ENCODE assay signal across 1 cellular context in the genomic region with DNA sequence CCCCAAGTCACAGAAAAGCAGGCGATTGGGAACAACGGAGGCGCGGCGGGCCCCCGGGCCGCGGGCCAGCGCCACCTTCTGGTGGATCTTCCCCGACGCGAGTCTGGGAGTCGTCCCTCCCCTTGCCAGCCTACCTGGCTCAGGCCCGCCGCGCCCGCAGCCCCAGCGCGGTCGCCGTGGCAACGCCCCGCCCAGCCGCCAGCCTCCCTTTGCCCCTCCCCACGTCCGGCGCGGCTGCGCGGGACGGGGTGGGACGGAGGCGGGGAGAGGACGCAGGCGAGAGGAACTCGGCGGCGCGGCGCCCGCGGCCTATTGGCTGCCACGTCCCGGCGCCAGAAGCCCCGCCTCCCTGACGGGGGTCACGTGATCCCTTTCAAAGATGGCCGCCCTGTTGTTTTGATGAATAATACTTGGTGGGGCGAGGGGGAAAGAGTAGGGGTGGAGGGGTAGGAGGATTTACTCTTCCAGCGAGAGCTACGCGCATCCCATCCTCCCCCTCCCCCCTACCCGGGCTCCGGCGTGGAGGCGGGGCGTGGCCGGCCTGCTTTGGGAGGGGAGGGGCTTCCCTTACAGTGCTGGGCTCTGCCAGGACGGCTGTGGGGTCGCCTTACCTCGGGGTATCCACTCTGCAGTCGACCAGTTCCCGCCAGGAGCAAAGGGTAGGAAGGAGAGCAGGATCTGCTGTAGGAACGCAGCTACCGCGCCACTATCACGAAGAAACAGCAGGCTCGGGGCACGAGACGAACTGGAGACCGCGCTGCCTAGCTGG.
TF ChIP-seq lines count a peak whose summit lies in the region.

A gene (plus strand): TSS at position 369 of the 769 bp plus-strand sequence. CDS start 713 bp downstream, outside the sequence.

TF ChIP-seq in A549, 52 proteins besides CTCF, POLR2A, EP300 and RAD21 (continued from another document):
- TF ChIP-seq GATA3 (IDR thresholded peaks at IDR 0.05; ENCODE audit: borderline replicate concordance), result no peak
- TF ChIP-seq KDM5A (IDR thresholded peaks at IDR 0.05), result peak; percentile 90
- TF ChIP-seq CHD4 (IDR thresholded peaks at IDR 0.05; ENCODE audit: borderline replicate concordance), result no peak
- TF ChIP-seq KDM1A (IDR thresholded peaks at IDR 0.05; ENCODE audit: low read depth), result no peak
- TF ChIP-seq ZNF302 (CRISPR knock-in tag; IDR thresholded peaks at IDR 0.05), result no peak
